In the genomic region with DNA sequence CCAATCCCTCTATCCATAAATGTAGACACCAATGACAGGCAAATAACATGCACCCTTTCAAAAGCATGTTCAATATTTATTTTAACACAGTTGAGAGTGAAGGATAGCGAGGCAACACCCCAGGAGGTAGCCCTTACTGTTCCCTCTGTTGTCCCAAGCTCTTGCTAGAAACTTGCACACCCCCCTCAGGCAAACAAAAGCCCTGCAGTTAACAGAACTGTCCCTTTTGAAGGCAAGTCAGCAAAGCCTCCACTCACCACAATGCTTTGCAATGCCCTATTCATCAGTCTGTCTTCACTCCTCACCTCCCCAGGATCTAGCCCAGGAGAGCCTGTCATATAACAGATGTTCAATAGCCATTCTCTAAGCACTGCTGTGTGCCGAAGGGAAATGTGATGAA, we compare ENCODE assay signal across 1 cellular context.
TF ChIP-seq lines count a peak whose summit lies in the region.

No MANE protein-coding gene starts in this region.

TF ChIP-seq in GM23338, 12 proteins besides CTCF, POLR2A, EP300 and RAD21 (continued from another document):
- TF ChIP-seq, protein P1, sequence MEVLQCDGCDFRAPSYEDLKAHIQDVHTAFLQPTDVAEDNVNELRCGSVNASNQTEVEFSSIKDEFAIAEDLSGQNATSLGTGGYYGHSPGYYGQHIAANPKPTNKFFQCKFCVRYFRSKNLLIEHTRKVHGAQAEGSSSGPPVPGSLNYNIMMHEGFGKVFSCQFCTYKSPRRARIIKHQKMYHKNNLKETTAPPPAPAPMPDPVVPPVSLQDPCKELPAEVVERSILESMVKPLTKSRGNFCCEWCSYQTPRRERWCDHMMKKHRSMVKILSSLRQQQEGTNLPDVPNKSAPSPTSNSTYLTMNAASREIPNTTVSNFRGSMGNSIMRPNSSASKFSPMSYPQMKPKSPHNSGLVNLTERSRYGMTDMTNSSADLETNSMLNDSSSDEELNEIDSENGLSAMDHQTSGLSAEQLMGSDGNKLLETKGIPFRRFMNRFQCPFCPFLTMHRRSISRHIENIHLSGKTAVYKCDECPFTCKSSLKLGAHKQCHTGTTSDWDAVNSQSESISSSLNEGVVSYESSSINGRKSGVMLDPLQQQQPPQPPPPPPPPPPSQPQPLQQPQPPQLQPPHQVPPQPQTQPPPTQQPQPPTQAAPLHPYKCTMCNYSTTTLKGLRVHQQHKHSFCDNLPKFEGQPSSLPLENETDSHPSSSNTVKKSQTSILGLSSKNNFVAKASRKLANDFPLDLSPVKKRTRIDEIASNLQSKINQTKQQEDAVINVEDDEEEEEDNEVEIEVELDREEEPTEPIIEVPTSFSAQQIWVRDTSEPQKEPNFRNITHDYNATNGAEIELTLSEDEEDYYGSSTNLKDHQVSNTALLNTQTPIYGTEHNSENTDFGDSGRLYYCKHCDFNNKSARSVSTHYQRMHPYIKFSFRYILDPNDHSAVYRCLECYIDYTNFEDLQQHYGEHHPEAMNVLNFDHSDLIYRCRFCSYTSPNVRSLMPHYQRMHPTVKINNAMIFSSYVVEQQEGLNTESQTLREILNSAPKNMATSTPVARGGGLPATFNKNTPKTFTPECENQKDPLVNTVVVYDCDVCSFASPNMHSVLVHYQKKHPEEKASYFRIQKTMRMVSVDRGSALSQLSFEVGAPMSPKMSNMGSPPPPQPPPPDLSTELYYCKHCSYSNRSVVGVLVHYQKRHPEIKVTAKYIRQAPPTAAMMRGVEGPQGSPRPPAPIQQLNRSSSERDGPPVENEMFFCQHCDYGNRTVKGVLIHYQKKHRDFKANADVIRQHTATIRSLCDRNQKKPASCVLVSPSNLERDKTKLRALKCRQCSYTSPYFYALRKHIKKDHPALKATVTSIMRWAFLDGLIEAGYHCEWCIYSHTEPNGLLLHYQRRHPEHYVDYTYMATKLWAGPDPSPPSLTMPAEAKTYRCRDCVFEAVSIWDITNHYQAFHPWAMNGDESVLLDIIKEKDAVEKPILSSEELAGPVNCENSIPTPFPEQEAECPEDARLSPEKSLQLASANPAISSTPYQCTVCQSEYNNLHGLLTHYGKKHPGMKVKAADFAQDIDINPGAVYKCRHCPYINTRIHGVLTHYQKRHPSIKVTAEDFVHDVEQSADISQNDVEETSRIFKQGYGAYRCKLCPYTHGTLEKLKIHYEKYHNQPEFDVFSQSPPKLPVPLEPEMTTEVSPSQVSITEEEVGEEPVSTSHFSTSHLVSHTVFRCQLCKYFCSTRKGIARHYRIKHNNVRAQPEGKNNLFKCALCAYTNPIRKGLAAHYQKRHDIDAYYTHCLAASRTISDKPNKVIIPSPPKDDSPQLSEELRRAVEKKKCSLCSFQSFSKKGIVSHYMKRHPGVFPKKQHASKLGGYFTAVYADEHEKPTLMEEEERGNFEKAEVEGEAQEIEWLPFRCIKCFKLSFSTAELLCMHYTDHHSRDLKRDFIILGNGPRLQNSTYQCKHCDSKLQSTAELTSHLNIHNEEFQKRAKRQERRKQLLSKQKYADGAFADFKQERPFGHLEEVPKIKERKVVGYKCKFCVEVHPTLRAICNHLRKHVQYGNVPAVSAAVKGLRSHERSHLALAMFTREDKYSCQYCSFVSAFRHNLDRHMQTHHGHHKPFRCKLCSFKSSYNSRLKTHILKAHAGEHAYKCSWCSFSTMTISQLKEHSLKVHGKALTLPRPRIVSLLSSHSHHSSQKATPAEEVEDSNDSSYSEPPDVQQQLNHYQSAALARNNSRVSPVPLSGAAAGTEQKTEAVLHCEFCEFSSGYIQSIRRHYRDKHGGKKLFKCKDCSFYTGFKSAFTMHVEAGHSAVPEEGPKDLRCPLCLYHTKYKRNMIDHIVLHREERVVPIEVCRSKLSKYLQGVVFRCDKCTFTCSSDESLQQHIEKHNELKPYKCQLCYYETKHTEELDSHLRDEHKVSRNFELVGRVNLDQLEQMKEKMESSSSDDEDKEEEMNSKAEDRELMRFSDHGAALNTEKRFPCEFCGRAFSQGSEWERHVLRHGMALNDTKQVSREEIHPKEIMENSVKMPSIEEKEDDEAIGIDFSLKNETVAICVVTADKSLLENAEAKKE (CRISPR knock-in tag; IDR thresholded peaks at IDR 0.05), result no peak
- no peak for TF ChIP-seq ZNF331 (CRISPR knock-in tag; IDR thresholded peaks at IDR 0.05; ENCODE audit: low read depth)
- TF ChIP-seq EZH2phosphoT487 (IDR thresholded peaks at IDR 0.05; ENCODE audit: unreplicated experiment), result no peak
- TF ChIP-seq ZNF114 (CRISPR knock-in tag; IDR thresholded peaks at IDR 0.05), result no peak
- TF ChIP-seq NANOG (IDR thresholded peaks at IDR 0.05; ENCODE audit: borderline replicate concordance), result no peak
